Comparison of ENCODE assay signal across 1 cellular context in the genomic region with DNA sequence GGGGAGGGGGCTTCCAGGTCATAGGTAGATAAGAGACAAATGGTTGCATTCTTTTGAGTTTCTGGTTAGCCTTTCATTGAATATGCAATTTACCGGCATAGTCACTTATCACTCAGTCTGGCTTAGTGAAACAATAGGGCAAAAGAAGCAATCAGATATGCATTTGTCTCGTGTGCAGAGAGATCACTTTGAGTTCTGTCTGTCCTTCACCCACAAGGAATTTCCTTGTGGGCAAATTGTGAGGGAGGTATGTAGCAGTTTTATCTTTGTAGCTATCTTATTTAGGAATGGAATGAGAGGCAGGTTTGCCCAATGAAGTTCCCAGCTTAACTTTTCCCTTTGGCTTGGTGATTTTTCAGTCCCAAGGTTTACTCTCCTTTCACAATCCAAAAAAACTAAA.
TF ChIP-seq lines count a peak whose summit lies in the region.

No MANE protein-coding gene starts in this region.

TF ChIP-seq in GM23338, 12 proteins besides CTCF, POLR2A, EP300 and RAD21 (continued from another document):
- TF ChIP-seq ZNF462 (CRISPR knock-in tag; IDR thresholded peaks at IDR 0.05), result no peak
- no peak for TF ChIP-seq STAT1 (IDR thresholded peaks at IDR 0.05; ENCODE audit: unreplicated experiment)
- no peak for TF ChIP-seq ZNF331 (CRISPR knock-in tag; IDR thresholded peaks at IDR 0.05; ENCODE audit: low read depth)
- no peak for TF ChIP-seq ZNF114 (CRISPR knock-in tag; IDR thresholded peaks at IDR 0.05)
- TF ChIP-seq REST (IDR thresholded peaks at IDR 0.05; ENCODE audit: unreplicated experiment), result no peak
- no peak for TF ChIP-seq ETS1 (IDR thresholded peaks at IDR 0.05)
